Comparison of ENCODE assay signal across 14 cellular contexts in genomic region chr17:83091257-83092141, GRCh38. TPM values are rescaled to one million over a fixed set of nuclear protein-coding genes. Genes with fewer than 3 reads are reported as not detected.
DNase-seq lines count a peak whose midpoint lies in the region; ATAC-seq, FAIRE-seq and TF ChIP-seq lines count a peak whose summit lies in the region.
"Had no signal": no experiment of that assay in that cellular context is flagged by ENCODE, and none has a peak within 500 bp of the region (broad histone marks: within the 10 kb centered on the region; RNA-seq: fewer than 3 reads in every experiment).

No MANE protein-coding gene starts in this region.

- no peak overlapping the region for H2AFZ ChIP-seq in GM23338
- no peak overlapping the region for H2AFZ ChIP-seq in keratinocyte (ENCODE audit: control insufficient read depth, low read length)

- H3K4me2 ChIP-seq in GM23338: no peak overlapping the region
- H3K4me2 ChIP-seq in keratinocyte (ENCODE audit: control insufficient read depth, extremely low read depth, insufficient read depth, low read depth, low read length): peak overlapping the region; percentile 57

- no peaks in the 10 kb centered on the region for H3F3A ChIP-seq in GM23338 (replicated peaks; ENCODE audit: low read depth)

- H3K27me3 ChIP-seq in GM23338 (ENCODE audit: insufficient read depth): no peaks in the 10 kb centered on the region
- no peaks in the 10 kb centered on the region for H3K27me3 ChIP-seq in bronchial epithelial cell (ENCODE audit: control insufficient read depth, insufficient read depth, low read length)
- peaks cover 28% of the 10 kb centered on the region for H3K27me3 ChIP-seq in keratinocyte (ENCODE audit: control insufficient read depth, extremely low read depth, insufficient read depth, low read length)
- H3K27me3 ChIP-seq in rectal smooth muscle tissue (ENCODE audit: control insufficient read depth, insufficient read depth, low read length): no peaks in the 10 kb centered on the region
- H3K27me3 ChIP-seq: brain microvascular endothelial cell had no signal

- 0 out of 2 replicates have a peak, but pooled peaks cover 3% of the 10 kb centered on the region for H4K20me1 ChIP-seq in GM23338 (replicated peaks; ENCODE audit: insufficient read depth)
- no peaks in the 10 kb centered on the region for H4K20me1 ChIP-seq in keratinocyte (ENCODE audit: control insufficient read depth, extremely low read depth, insufficient read depth, low read length)

- peaks cover 4% of the 10 kb centered on the region for H3K27me3 Mint-ChIP-seq in GM23338 (ENCODE audit: insufficient read depth, low read depth, poor library complexity)
- no peaks in the 10 kb centered on the region for H3K27me3 Mint-ChIP-seq in stimulated activated naive B cell treated with anti-CD40 and anti-IgM and Interleukin-4, amounts not matched to agents 10 μg/mL and 1 μg/mL and 100 μg/mL, for 72 hours
- H3K27me3 Mint-ChIP-seq: activated T-helper 17 cell treated with anti-CD3 and anti-CD28 coated beads, Interleukin-2, amount 50 U/mL, for 72 hours had no signal

- peak overlapping the region; percentile 13 for H3K9ac ChIP-seq in keratinocyte (ENCODE audit: control insufficient read depth, extremely low read depth, insufficient read depth, low read length)
- peak overlapping the region; percentile 45 for H3K9ac ChIP-seq in rectal smooth muscle tissue (ENCODE audit: low read length)

- dilution Hi-C loops in keratinocyte (cut with MboI; ENCODE audit: extremely low pct_ligation_motif_present, low sequenced_read_pairs): no loop called here

- FAIRE-seq in bronchial epithelial cell (lab: Jason Lieb, UNC) (no peak), keratinocyte (lab: Jason Lieb, UNC) (no peak), RCC 7860 (lab: Jason Lieb, UNC) (no peak)
- FAIRE-seq: urothelium cell line had no signal

- ATAC-seq in GM23338 (no peak), HG02973 (IDR thresholded peaks at IDR 0.05; ENCODE audit: unreplicated experiment) (no peak)
- no peak for ATAC-seq in stimulated activated naive B cell treated with anti-CD40 and anti-IgM and Interleukin-4, amounts not matched to agents 10 μg/mL and 1 μg/mL and 100 μg/mL, for 72 hours (replicated peaks)
- ATAC-seq: activated T-helper 17 cell treated with anti-CD3 and anti-CD28 coated beads, Interleukin-2, amount 50 U/mL, for 72 hours had no signal

- peaks cover 20% of the 10 kb centered on the region for H3K36me3 Mint-ChIP-seq in GM23338 (ENCODE audit: low read depth)
- H3K36me3 Mint-ChIP-seq in stimulated activated naive B cell treated with anti-CD40 and anti-IgM and Interleukin-4, amounts not matched to agents 10 μg/mL and 1 μg/mL and 100 μg/mL, for 72 hours: peaks cover 39 to 48% of the 10 kb centered on the region in 2 donors

- no peaks in the 10 kb centered on the region for H3K9me3 ChIP-seq in keratinocyte (ENCODE audit: control insufficient read depth, low read depth, low read length)

- H3K27ac ChIP-seq in GM23338 (ENCODE audit: low read depth) (no peak overlapping the region), keratinocyte (ENCODE audit: control insufficient read depth, insufficient read depth, low read length) (no peak overlapping the region), rectal smooth muscle tissue (ENCODE audit: low read depth, low read length) (no peak overlapping the region)
- H3K27ac ChIP-seq: brain microvascular endothelial cell, SK-N-MC had no signal

- no peaks in the 10 kb centered on the region for H3K9me2 ChIP-seq in GM23338 (ENCODE audit: insufficient read depth)

- peaks cover 15% of the 10 kb centered on the region for H3K79me2 ChIP-seq in GM23338 (replicated peaks; ENCODE audit: insufficient read depth)
- no peaks in the 10 kb centered on the region for H3K79me2 ChIP-seq in keratinocyte (ENCODE audit: control insufficient read depth, insufficient read depth, low read length)

- H3K4me3 ChIP-seq in GM23338: no peak overlapping the region
- peak overlapping the region; percentile 10 for H3K4me3 ChIP-seq in bronchial epithelial cell (ENCODE audit: low read depth, low read length)
- peak overlapping the region in 1 of 3 experiments; percentile 46 for H3K4me3 ChIP-seq in keratinocyte (ENCODE audit: control insufficient read depth in 2 of 3, extremely low read depth in 1 of 3, insufficient read depth in 2 of 3, low read depth in 1 of 3, low read length in 3 of 3)
- peak overlapping the region; percentile 34 for H3K4me3 ChIP-seq in rectal smooth muscle tissue (ENCODE audit: low read length)
- H3K4me3 ChIP-seq: SK-N-MC had no signal

- H3K36me3 ChIP-seq in GM23338 (ENCODE audit: insufficient read depth): peaks cover 3% of the 10 kb centered on the region; the same call in 1 of the 2 replicates
- peaks cover 4% of the 10 kb centered on the region for H3K36me3 ChIP-seq in bronchial epithelial cell (ENCODE audit: control insufficient read depth, insufficient read depth, low read length)
- H3K36me3 ChIP-seq in keratinocyte (ENCODE audit: control insufficient read depth in 2 of 2, extremely low read depth in 1 of 2, insufficient read depth in 2 of 2, low read length in 2 of 2): no peaks in the 10 kb centered on the region
- H3K36me3 ChIP-seq in rectal smooth muscle tissue (ENCODE audit: control insufficient read depth, insufficient read depth, low read length): peaks cover 18% of the 10 kb centered on the region

- no peaks in the 10 kb centered on the region for H3K9me1 ChIP-seq in keratinocyte (ENCODE audit: control insufficient read depth, extremely low read depth, insufficient read depth, low read length)

- peak overlapping the region; percentile 55; the same call in 1 of the 2 replicates for H3K27ac Mint-ChIP-seq in GM23338
- H3K27ac Mint-ChIP-seq in stimulated activated naive B cell treated with anti-CD40 and anti-IgM and Interleukin-4, amounts not matched to agents 10 μg/mL and 1 μg/mL and 100 μg/mL, for 72 hours: no peak overlapping the region
- H3K27ac Mint-ChIP-seq: activated T-helper 17 cell treated with anti-CD3 and anti-CD28 coated beads, Interleukin-2, amount 50 U/mL, for 72 hours had no signal

- DNase-seq in GM23338 (ENCODE audit: low spot score): no peak
- peak; percentile 40 for DNase-seq in bronchial epithelial cell (ENCODE audit: low read depth)
- DNase-seq in keratinocyte (ENCODE audit: low read depth, low spot score): no peak
- no peak for DNase-seq in NAMALWA (ENCODE audit: low spot score)
- DNase-seq in RCC 7860 (ENCODE audit: low spot score): no peak
- DNase-seq in stimulated activated naive B cell treated with anti-CD40 and anti-IgM and Interleukin-4, amounts not matched to agents 10 μg/mL and 1 μg/mL and 100 μg/mL, for 72 hours: no peak
- DNase-seq: brain microvascular endothelial cell, NCI-H1105, posterior cingulate gyrus had no signal

- TF ChIP-seq CTCF in GM23338 (conservative IDR thresholded peaks at IDR 0.05; ENCODE audit: low read depth in 2 of 2) (no peak), bronchial epithelial cell (IDR thresholded peaks at IDR 0.05; ENCODE audit: insufficient read depth, low read length, severe bottlenecking) (no peak), keratinocyte (optimal IDR thresholded peaks at IDR 0.05 in 1 of 3, IDR thresholded peaks at IDR 0.05 in 1 of 3, conservative IDR thresholded peaks at IDR 0.05 in 1 of 3; ENCODE audit: extremely low read depth in 1 of 3, insufficient read depth in 2 of 3, low read length in 3 of 3) (no peak)

- no peaks in the 10 kb centered on the region for H3K9me3 Mint-ChIP-seq in GM23338
- H3K9me3 Mint-ChIP-seq in stimulated activated naive B cell treated with anti-CD40 and anti-IgM and Interleukin-4, amounts not matched to agents 10 μg/mL and 1 μg/mL and 100 μg/mL, for 72 hours: no peaks in the 10 kb centered on the region
- H3K9me3 Mint-ChIP-seq: activated T-helper 17 cell treated with anti-CD3 and anti-CD28 coated beads, Interleukin-2, amount 50 U/mL, for 72 hours had no signal

- H3K4me1 Mint-ChIP-seq in GM23338: peaks cover 10% of the 10 kb centered on the region
- peaks cover 4 to 8% of the 10 kb centered on the region in 2 donors for H3K4me1 Mint-ChIP-seq in stimulated activated naive B cell treated with anti-CD40 and anti-IgM and Interleukin-4, amounts not matched to agents 10 μg/mL and 1 μg/mL and 100 μg/mL, for 72 hours
- H3K4me1 Mint-ChIP-seq: activated T-helper 17 cell treated with anti-CD3 and anti-CD28 coated beads, Interleukin-2, amount 50 U/mL, for 72 hours had no signal

- no peaks in the 10 kb centered on the region for H3K4me1 ChIP-seq in GM23338 (ENCODE audit: insufficient read depth)
- H3K4me1 ChIP-seq in keratinocyte (ENCODE audit: control insufficient read depth, extremely low read depth, insufficient read depth, low read length): peaks cover 13% of the 10 kb centered on the region
- H3K4me1 ChIP-seq in rectal smooth muscle tissue (ENCODE audit: control insufficient read depth, insufficient read depth, low read length): no peaks in the 10 kb centered on the region

- no peak overlapping the region for H3K4me3 Mint-ChIP-seq in GM23338
- H3K4me3 Mint-ChIP-seq in stimulated activated naive B cell treated with anti-CD40 and anti-IgM and Interleukin-4, amounts not matched to agents 10 μg/mL and 1 μg/mL and 100 μg/mL, for 72 hours: no peak overlapping the region
- H3K4me3 Mint-ChIP-seq: activated T-helper 17 cell treated with anti-CD3 and anti-CD28 coated beads, Interleukin-2, amount 50 U/mL, for 72 hours had no signal

TF ChIP-seq in GM23338, 12 proteins besides CTCF, POLR2A, EP300 and RAD21 (continues in another document):
- TF ChIP-seq EZH2 (IDR thresholded peaks at IDR 0.05; ENCODE audit: low read depth, unreplicated experiment) (no peak), EZH2phosphoT487 (IDR thresholded peaks at IDR 0.05; ENCODE audit: unreplicated experiment) (no peak), CREB1 (CRISPR knock-in tag; IDR thresholded peaks at IDR 0.05; ENCODE audit: low read depth) (no peak)

RNA-seq across cellular contexts. Expression of gene METRNL, which starts 12.1 kb away (rescaled TPM):
- total RNA-seq in GM23338 (2014; rRNA removed; shearing (Covaris generic)): 17.4 and 20.2 TPM in 2 replicates
- 12.2 and 16.1 TPM in 2 replicates for polyA plus RNA-seq in GM23338 (2016; fragmentation: Nextera tagmentation; extraction: Ambion mirVana)
- 50.8 and 142 TPM in 2 replicates for total RNA-seq in bronchial epithelial cell
- polyA plus RNA-seq in keratinocyte: 3.1 to 7.2 TPM (median 3.4 TPM) in 3 replicates
- polyA plus RNA-seq in keratinocyte (2011; ENCODE audit: low read depth): 43.9 TPM
- polyA plus RNA-seq in keratinocyte (2011; cell fraction: cytosol; rRNA removed): 2.2 and 7.9 TPM in 2 replicates
- polyA plus RNA-seq in keratinocyte (2011; cell fraction: nucleus; rRNA removed): 8.6 and 10.8 TPM in 2 replicates
- 6.2 and 85.3 TPM in 2 replicates for polyA plus RNA-seq in keratinocyte (2012; ENCODE audit: low replicate concordance)
- polyA minus RNA-seq in keratinocyte: 2.0 to 5.2 TPM (median 2.4 TPM) in 3 replicates
- 24.2 TPM for polyA minus RNA-seq in keratinocyte (2011; cell fraction: cytosol; rRNA and poly(A)+ RNA removed)
- polyA minus RNA-seq in keratinocyte (2011; cell fraction: nucleus; rRNA and poly(A)+ RNA removed): 7.8 and 8.5 TPM in 2 replicates
